In genomic region chr2:162646739-162647138, GRCh38 we compare ENCODE assay signal across 37 cellular contexts.
"Had no signal": no experiment of that assay in that cellular context is flagged by ENCODE, and none has a peak within 500 bp of the region (broad histone marks: within the 10 kb centered on the region; RNA-seq: fewer than 3 reads in every experiment).

No MANE protein-coding gene starts in this region.

- H3K27ac ChIP-seq: ascending aorta, brain microvascular endothelial cell, breast epithelium, VCaP had no signal

- H3K4me3 ChIP-seq: ascending aorta, breast epithelium had no signal

- H3K27ac Mint-ChIP-seq: activated B cell treated with CpG ODN at 0.5 μM for 24 hours; activated CD4-positive, alpha-beta memory T cell treated with anti-CD3 and anti-CD28 coated beads for 36 hours; activated CD4-positive, alpha-beta T cell treated with anti-CD3 and anti-CD28 coated beads, Interleukin-2, amount 10 ng/mL, durations not matched to agents 24 days and 14 days; activated CD8-positive, alpha-beta T cell treated with anti-CD3 and anti-CD28 coated beads for 36 hours; activated naive CD4-positive, alpha-beta T cell treated with anti-CD3 and anti-CD28 coated beads, Interleukin-2, amount 10 ng/mL, durations not matched to agents 7 days and 5 days; activated naive CD4-positive, alpha-beta T cell treated with anti-CD3 and anti-CD28 coated beads, Interleukin-2, amount 50 U/mL, for 24 hours; activated naive CD8-positive, alpha-beta T cell; activated naive CD8-positive, alpha-beta T cell treated with anti-CD3 and anti-CD28 coated beads, Interleukin-2, amount 10 ng/mL, durations not matched to agents 7 days and 5 days; activated naive CD8-positive, alpha-beta T cell treated with anti-CD3 and anti-CD28 coated beads, Interleukin-2, amount 50 U/mL, for 24 hours; activated T-cell treated with anti-CD3 and anti-CD28 coated beads, Interleukin-2, amount 50 U/mL, for 72 hours; activated T-helper 1 cell treated with anti-CD3 and anti-CD28 coated beads, Interleukin-12 subunit alpha, Interleukin-12 subunit beta, Interleukin-2, Interleukin-4 antibody, amounts not matched to agents 30 ng/mL and 10 ng/mL and 1 ng/mL, durations not matched to agents 14 hours and 24 hours and 36 hours; activated T-helper 17 cell treated with anti-CD3 and anti-CD28 coated beads, Interleukin-2, amount 50 U/mL, for 72 hours; T-helper 1 cell treated with Interleukin-12 subunit alpha and Interleukin-12 subunit beta and Interleukin-4 antibody, amounts not matched to agents 30 μg/mL and 1 μg/mL, for 36 hours; T-helper 2 cell treated with Interferon-gamma antibody and Interleukin-4, amounts not matched to agents 5 μg/mL and 100 μg/mL, for 36 hours had no signal

- H3K27me3 ChIP-seq: ascending aorta, brain microvascular endothelial cell, breast epithelium had no signal

- H3K36me3 Mint-ChIP-seq: activated CD4-positive, alpha-beta memory T cell treated with anti-CD3 and anti-CD28 coated beads for 36 hours; activated naive CD4-positive, alpha-beta T cell treated with anti-CD3 and anti-CD28 coated beads, Interleukin-2, amount 10 ng/mL, durations not matched to agents 7 days and 5 days; activated naive CD4-positive, alpha-beta T cell treated with anti-CD3 and anti-CD28 coated beads, Interleukin-2, amount 50 U/mL, for 24 hours; activated naive CD8-positive, alpha-beta T cell; activated naive CD8-positive, alpha-beta T cell treated with anti-CD3 and anti-CD28 coated beads, Interleukin-2, amount 10 ng/mL, durations not matched to agents 7 days and 5 days had no signal

- H3K4me3 Mint-ChIP-seq: activated B cell treated with CpG ODN at 0.5 μM for 24 hours; activated CD4-positive, alpha-beta memory T cell treated with anti-CD3 and anti-CD28 coated beads for 36 hours; activated CD4-positive, alpha-beta T cell treated with anti-CD3 and anti-CD28 coated beads, Interleukin-2, amount 10 ng/mL, durations not matched to agents 24 days and 14 days; activated CD8-positive, alpha-beta T cell treated with anti-CD3 and anti-CD28 coated beads for 36 hours; activated naive CD4-positive, alpha-beta T cell treated with anti-CD3 and anti-CD28 coated beads, Interleukin-2, amount 10 ng/mL, durations not matched to agents 7 days and 5 days; activated naive CD4-positive, alpha-beta T cell treated with anti-CD3 and anti-CD28 coated beads, Interleukin-2, amount 50 U/mL, for 24 hours; activated naive CD8-positive, alpha-beta T cell; activated naive CD8-positive, alpha-beta T cell treated with anti-CD3 and anti-CD28 coated beads, Interleukin-2, amount 10 ng/mL, durations not matched to agents 7 days and 5 days; activated naive CD8-positive, alpha-beta T cell treated with anti-CD3 and anti-CD28 coated beads, Interleukin-2, amount 50 U/mL, for 24 hours; activated T-cell treated with anti-CD3 and anti-CD28 coated beads, Interleukin-2, amount 50 U/mL, for 4 hours; activated T-cell treated with anti-CD3 and anti-CD28 coated beads, Interleukin-2, amount 50 U/mL, for 72 hours; activated T-helper 1 cell treated with anti-CD3 and anti-CD28 coated beads, Interleukin-12 subunit alpha, Interleukin-12 subunit beta, Interleukin-2, Interleukin-4 antibody, amounts not matched to agents 30 ng/mL and 10 ng/mL and 1 ng/mL, durations not matched to agents 14 hours and 24 hours and 36 hours; activated T-helper 17 cell treated with anti-CD3 and anti-CD28 coated beads, Interleukin-2, amount 50 U/mL, for 72 hours; T-helper 1 cell treated with Interleukin-12 subunit alpha and Interleukin-12 subunit beta and Interleukin-4 antibody, amounts not matched to agents 30 μg/mL and 1 μg/mL, for 36 hours; T-helper 2 cell treated with Interferon-gamma antibody and Interleukin-4, amounts not matched to agents 5 μg/mL and 100 μg/mL, for 36 hours had no signal

- H3K4me1 ChIP-seq: ascending aorta, breast epithelium had no signal

- ATAC-seq: activated CD8-positive, alpha-beta T cell treated with anti-CD3 and anti-CD28 coated beads for 36 hours; activated naive CD8-positive, alpha-beta T cell treated with anti-CD3 and anti-CD28 coated beads, Interleukin-2, amount 50 U/mL, for 24 hours; activated T-cell treated with anti-CD3 and anti-CD28 coated beads, Interleukin-2, amount 50 U/mL, for 4 hours; activated T-cell treated with anti-CD3 and anti-CD28 coated beads, Interleukin-2, amount 50 U/mL, for 72 hours; activated T-helper 17 cell treated with anti-CD3 and anti-CD28 coated beads, Interleukin-2, amount 50 U/mL, for 72 hours had no signal

- H3K36me3 ChIP-seq: ascending aorta, brain microvascular endothelial cell, breast epithelium had no signal

- H3K9me3 Mint-ChIP-seq: activated B cell treated with CpG ODN at 0.5 μM for 24 hours; activated CD4-positive, alpha-beta memory T cell treated with anti-CD3 and anti-CD28 coated beads for 36 hours; activated CD4-positive, alpha-beta T cell treated with anti-CD3 and anti-CD28 coated beads, Interleukin-2, amount 10 ng/mL, durations not matched to agents 24 days and 14 days; activated CD8-positive, alpha-beta T cell treated with anti-CD3 and anti-CD28 coated beads for 36 hours; activated naive CD4-positive, alpha-beta T cell treated with anti-CD3 and anti-CD28 coated beads, Interleukin-2, amount 10 ng/mL, durations not matched to agents 7 days and 5 days; activated naive CD4-positive, alpha-beta T cell treated with anti-CD3 and anti-CD28 coated beads, Interleukin-2, amount 50 U/mL, for 24 hours; activated naive CD8-positive, alpha-beta T cell treated with anti-CD3 and anti-CD28 coated beads, Interleukin-2, amount 10 ng/mL, durations not matched to agents 7 days and 5 days; activated naive CD8-positive, alpha-beta T cell treated with anti-CD3 and anti-CD28 coated beads, Interleukin-2, amount 50 U/mL, for 24 hours; activated T-helper 1 cell treated with anti-CD3 and anti-CD28 coated beads, Interleukin-12 subunit alpha, Interleukin-12 subunit beta, Interleukin-2, Interleukin-4 antibody, amounts not matched to agents 30 ng/mL and 10 ng/mL and 1 ng/mL, durations not matched to agents 14 hours and 24 hours and 36 hours; T-helper 1 cell treated with Interleukin-12 subunit alpha and Interleukin-12 subunit beta and Interleukin-4 antibody, amounts not matched to agents 30 μg/mL and 1 μg/mL, for 36 hours; T-helper 2 cell treated with Interferon-gamma antibody and Interleukin-4, amounts not matched to agents 5 μg/mL and 100 μg/mL, for 36 hours had no signal

- DNase-seq: activated B cell treated with CpG ODN at 0.5 μM for 24 hours; activated CD4-positive, alpha-beta memory T cell treated with anti-CD3 and anti-CD28 coated beads for 36 hours; activated CD4-positive, alpha-beta T cell treated with anti-CD3 and anti-CD28 coated beads for 4 hours; activated CD4-positive, alpha-beta T cell treated with anti-CD3 and anti-CD28 coated beads, Interleukin-2, amount 10 ng/mL, durations not matched to agents 24 days and 14 days; activated CD4-positive, alpha-beta T cell treated with anti-CD3 and anti-CD28 coated beads, Interleukin-2, amount 50 U/mL, for 1 hour; activated CD4-positive, alpha-beta T cell treated with anti-CD3 and anti-CD28 coated beads, Interleukin-2, amount 50 U/mL, for 4 hours; activated CD4-positive, CD25-positive, alpha-beta regulatory T cell treated with anti-CD3 and anti-CD28 coated beads, Interleukin-2, amount 50 U/mL, for 72 hours; activated CD8-positive, alpha-beta memory T cell treated with anti-CD3 and anti-CD28 coated beads, Interleukin-2, amount 50 U/mL, for 4 hours; activated CD8-positive, alpha-beta T cell treated with anti-CD3 and anti-CD28 coated beads for 36 hours; activated effector memory CD4-positive, alpha-beta T cell treated with anti-CD3 and anti-CD28 coated beads, Interleukin-2, amount 50 U/mL, for 16 hours; activated gamma-delta T cell treated with Interleukin-2 at 50 U/mL for 16 hours; activated naive CD4-positive, alpha-beta T cell; activated naive CD4-positive, alpha-beta T cell treated with anti-CD3 and anti-CD28 coated beads, Interleukin-2, amount 10 ng/mL, durations not matched to agents 7 days and 5 days; activated naive CD8-positive, alpha-beta T cell treated with anti-CD3 and anti-CD28 coated beads, Interleukin-2, amount 10 ng/mL, durations not matched to agents 7 days and 5 days; activated naive CD8-positive, alpha-beta T cell treated with anti-CD3 and anti-CD28 coated beads, Interleukin-2, amount 50 U/mL, for 24 hours; activated T-cell treated with anti-CD3 and anti-CD28 coated beads for 4 hours; activated T-cell treated with anti-CD3 and anti-CD28 coated beads, Interleukin-2, amount 50 U/mL, for 1 hour; activated T-cell treated with anti-CD3 and anti-CD28 coated beads, Interleukin-2, amount 50 U/mL, for 4 hours; activated T-cell treated with anti-CD3 and anti-CD28 coated beads, Interleukin-2, amount 50 U/mL, for 72 hours; amygdala; anterior cingulate cortex; brain microvascular endothelial cell; central memory CD4-positive, alpha-beta T cell; SW 1271; T-helper 1 cell; T-helper 2 cell; T-helper 9 cell had no signal

- FAIRE-seq: TTC549 had no signal

- H3K9me3 ChIP-seq: ascending aorta, breast epithelium had no signal

- H3K4me1 Mint-ChIP-seq: activated B cell treated with CpG ODN at 0.5 μM for 24 hours; activated CD4-positive, alpha-beta T cell treated with anti-CD3 and anti-CD28 coated beads, Interleukin-2, amount 10 ng/mL, durations not matched to agents 24 days and 14 days; activated naive CD4-positive, alpha-beta T cell treated with anti-CD3 and anti-CD28 coated beads, Interleukin-2, amount 10 ng/mL, durations not matched to agents 7 days and 5 days; activated naive CD4-positive, alpha-beta T cell treated with anti-CD3 and anti-CD28 coated beads, Interleukin-2, amount 50 U/mL, for 24 hours; activated naive CD8-positive, alpha-beta T cell treated with anti-CD3 and anti-CD28 coated beads, Interleukin-2, amount 10 ng/mL, durations not matched to agents 7 days and 5 days; activated naive CD8-positive, alpha-beta T cell treated with anti-CD3 and anti-CD28 coated beads, Interleukin-2, amount 50 U/mL, for 24 hours; activated T-helper 17 cell treated with anti-CD3 and anti-CD28 coated beads, Interleukin-2, amount 50 U/mL, for 72 hours had no signal

- H3K27me3 Mint-ChIP-seq: activated B cell treated with CpG ODN at 0.5 μM for 24 hours; activated CD4-positive, alpha-beta memory T cell treated with anti-CD3 and anti-CD28 coated beads for 36 hours; activated CD4-positive, alpha-beta T cell treated with anti-CD3 and anti-CD28 coated beads, Interleukin-2, amount 10 ng/mL, durations not matched to agents 24 days and 14 days; activated CD8-positive, alpha-beta T cell treated with anti-CD3 and anti-CD28 coated beads for 36 hours; activated naive CD4-positive, alpha-beta T cell treated with anti-CD3 and anti-CD28 coated beads, Interleukin-2, amount 10 ng/mL, durations not matched to agents 7 days and 5 days; activated naive CD4-positive, alpha-beta T cell treated with anti-CD3 and anti-CD28 coated beads, Interleukin-2, amount 50 U/mL, for 24 hours; activated naive CD8-positive, alpha-beta T cell; activated naive CD8-positive, alpha-beta T cell treated with anti-CD3 and anti-CD28 coated beads, Interleukin-2, amount 10 ng/mL, durations not matched to agents 7 days and 5 days; activated naive CD8-positive, alpha-beta T cell treated with anti-CD3 and anti-CD28 coated beads, Interleukin-2, amount 50 U/mL, for 24 hours; activated T-helper 17 cell treated with anti-CD3 and anti-CD28 coated beads, Interleukin-2, amount 50 U/mL, for 72 hours had no signal
